ENCODE assay signal across 2 cellular contexts in the genomic region with DNA sequence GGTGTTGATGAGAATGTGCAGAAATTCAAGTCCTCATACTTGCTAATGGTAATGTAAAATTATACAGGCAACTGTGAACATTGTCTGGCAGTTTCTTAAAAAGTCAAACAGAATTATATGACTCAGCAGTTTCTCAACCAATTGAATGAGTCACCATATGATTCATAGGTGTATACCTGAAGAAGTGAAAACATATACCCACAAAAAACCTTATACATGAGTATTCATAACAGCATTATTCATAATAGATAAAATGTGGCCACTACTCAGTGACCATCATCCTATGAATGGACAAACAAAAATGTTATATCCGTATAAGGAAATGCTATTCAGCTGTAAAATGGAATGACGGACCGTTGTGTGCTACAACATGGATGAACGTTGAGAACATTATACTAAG.
TF ChIP-seq lines count a peak whose summit lies in the region.

No MANE protein-coding gene starts in this region.

TF ChIP-seq in IMR-90, 13 proteins besides CTCF, POLR2A, EP300 and RAD21:
- TF ChIP-seq FOS (IDR thresholded peaks at IDR 0.05; ENCODE audit: low read depth, low read length): peak; percentile 94
- peak; percentile 98 for TF ChIP-seq MAFK (IDR thresholded peaks at IDR 0.05; ENCODE audit: low read depth, low read length)
- TF ChIP-seq SMC3 (IDR thresholded peaks at IDR 0.05; ENCODE audit: low read depth, low read length): no peak
- TF ChIP-seq RCOR1 (IDR thresholded peaks at IDR 0.05; ENCODE audit: insufficient replicate concordance, low read length): no peak
- TF ChIP-seq, protein P1, sequence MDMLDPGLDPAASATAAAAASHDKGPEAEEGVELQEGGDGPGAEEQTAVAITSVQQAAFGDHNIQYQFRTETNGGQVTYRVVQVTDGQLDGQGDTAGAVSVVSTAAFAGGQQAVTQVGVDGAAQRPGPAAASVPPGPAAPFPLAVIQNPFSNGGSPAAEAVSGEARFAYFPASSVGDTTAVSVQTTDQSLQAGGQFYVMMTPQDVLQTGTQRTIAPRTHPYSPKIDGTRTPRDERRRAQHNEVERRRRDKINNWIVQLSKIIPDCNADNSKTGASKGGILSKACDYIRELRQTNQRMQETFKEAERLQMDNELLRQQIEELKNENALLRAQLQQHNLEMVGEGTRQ (IDR thresholded peaks at IDR 0.05; ENCODE audit: low read depth, low read length): no peak
- peak; percentile 62; the same call in 1 of the 2 replicates for TF ChIP-seq BHLHE40 (IDR thresholded peaks at IDR 0.05; ENCODE audit: low read depth, low read length)
- TF ChIP-seq CEBPB (IDR thresholded peaks at IDR 0.05; ENCODE audit: low read depth, low read length): no peak
- TF ChIP-seq NFE2L2 (IDR thresholded peaks at IDR 0.05; ENCODE audit: low read depth, low read length): peak; percentile 97
- TF ChIP-seq, protein P2, sequence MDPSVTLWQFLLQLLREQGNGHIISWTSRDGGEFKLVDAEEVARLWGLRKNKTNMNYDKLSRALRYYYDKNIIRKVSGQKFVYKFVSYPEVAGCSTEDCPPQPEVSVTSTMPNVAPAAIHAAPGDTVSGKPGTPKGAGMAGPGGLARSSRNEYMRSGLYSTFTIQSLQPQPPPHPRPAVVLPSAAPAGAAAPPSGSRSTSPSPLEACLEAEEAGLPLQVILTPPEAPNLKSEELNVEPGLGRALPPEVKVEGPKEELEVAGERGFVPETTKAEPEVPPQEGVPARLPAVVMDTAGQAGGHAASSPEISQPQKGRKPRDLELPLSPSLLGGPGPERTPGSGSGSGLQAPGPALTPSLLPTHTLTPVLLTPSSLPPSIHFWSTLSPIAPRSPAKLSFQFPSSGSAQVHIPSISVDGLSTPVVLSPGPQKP (IDR thresholded peaks at IDR 0.05; ENCODE audit: borderline replicate concordance, low read depth, low read length): no peak
TF ChIP-seq in IMR-90: peak in this region for 4.

TF ChIP-seq in GM12878, 131 proteins besides CTCF, POLR2A, EP300 and RAD21:
- TF ChIP-seq BACH1 (IDR thresholded peaks at IDR 0.05; ENCODE audit: borderline replicate concordance) (0 out of 2 replicates have a peak, but pooled peaks have one; percentile 27), TCF3 (IDR thresholded peaks at IDR 0.05; ENCODE audit: borderline replicate concordance, insufficient read depth, low read depth, low read length) (no peak)
